In the genomic region with DNA sequence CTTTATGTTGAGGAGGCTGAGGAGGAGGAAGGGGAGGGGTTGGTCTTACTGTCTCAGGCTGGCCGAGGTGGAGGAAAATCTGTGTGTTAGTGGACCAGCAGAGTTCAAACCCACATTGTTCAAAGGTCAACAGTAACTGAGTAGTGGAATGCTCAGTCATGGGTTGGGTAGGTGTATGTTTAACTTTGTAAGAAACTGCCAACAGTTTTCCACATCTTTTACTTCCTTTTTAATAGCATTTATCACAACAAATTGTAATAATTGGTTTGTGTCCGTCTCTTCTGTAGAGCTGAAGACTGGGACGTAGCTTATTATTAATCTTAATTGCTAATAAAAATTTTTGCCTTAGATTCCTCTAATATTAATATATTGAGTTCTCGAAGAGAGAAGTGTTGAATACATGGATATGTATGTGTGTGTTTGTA, we compare ENCODE assay signal across 18 cellular contexts.
"Had no signal": no experiment of that assay in that cellular context is flagged by ENCODE, and none has a peak within 500 bp of the region (broad histone marks: within the 10 kb centered on the region; RNA-seq: fewer than 3 reads in every experiment).

No MANE protein-coding gene starts in this region.

- H3K4me3 ChIP-seq: gastrocnemius medialis, lower lobe of right lung, prostate gland, sigmoid colon, suprapubic skin had no signal

- DNase-seq: activated CD4-positive, alpha-beta memory T cell treated with anti-CD3 and anti-CD28 coated beads, Interleukin-2, amount 10 ng/mL, durations not matched to agents 7 days and 5 days; activated CD8-positive, alpha-beta memory T cell treated with anti-CD3 and anti-CD28 coated beads, Interleukin-2, amount 50 U/mL, for 4 hours; activated naive CD8-positive, alpha-beta T cell treated with anti-CD3 and anti-CD28 coated beads, Interleukin-2, amount 10 ng/mL, durations not matched to agents 7 days and 5 days; anterior cingulate cortex; effector CD8-positive, alpha-beta T cell; gastrocnemius medialis; lower lobe of right lung; naive thymus-derived CD4-positive, alpha-beta T cell; nucleus accumbens; sigmoid colon; stimulated activated CD4-positive, alpha-beta T cell treated with anti-CD3 and anti-CD28 coated beads, Interleukin-12 subunit alpha, Interleukin-12 subunit beta, amount 100 ng/mL, for 4 hours; stimulated activated CD4-positive, alpha-beta T cell treated with anti-CD3 and anti-CD28 coated beads, Interleukin-2, amount 100 ng/mL, for 48 hours; stimulated activated naive CD8-positive, alpha-beta T cell treated with anti-CD3 and anti-CD28 coated beads, Interleukin-15, Interleukin-2, amounts not matched to agents 100 U/mL and 50 U/mL, for 24 hours; T-helper 1 cell had no signal

- H3K27ac Mint-ChIP-seq: activated CD4-positive, alpha-beta memory T cell treated with anti-CD3 and anti-CD28 coated beads, Interleukin-2, amount 10 ng/mL, durations not matched to agents 7 days and 5 days; activated naive CD8-positive, alpha-beta T cell treated with anti-CD3 and anti-CD28 coated beads, Interleukin-2, amount 10 ng/mL, durations not matched to agents 7 days and 5 days; mesothelial cell of epicardium; naive thymus-derived CD4-positive, alpha-beta T cell had no signal

- H3K4me3 Mint-ChIP-seq: activated CD4-positive, alpha-beta memory T cell treated with anti-CD3 and anti-CD28 coated beads, Interleukin-2, amount 10 ng/mL, durations not matched to agents 7 days and 5 days; activated naive CD8-positive, alpha-beta T cell treated with anti-CD3 and anti-CD28 coated beads, Interleukin-2, amount 10 ng/mL, durations not matched to agents 7 days and 5 days; mesothelial cell of epicardium; naive thymus-derived CD4-positive, alpha-beta T cell had no signal

- ATAC-seq: gastrocnemius medialis; lower lobe of right lung; naive thymus-derived CD4-positive, alpha-beta T cell; stimulated activated naive CD8-positive, alpha-beta T cell treated with anti-CD3 and anti-CD28 coated beads, Interleukin-15, Interleukin-2, amounts not matched to agents 100 U/mL and 50 U/mL, for 24 hours had no signal

- H3K9me3 ChIP-seq: gastrocnemius medialis, lower lobe of right lung, prostate gland, sigmoid colon, suprapubic skin had no signal

- H3K36me3 Mint-ChIP-seq: activated naive CD8-positive, alpha-beta T cell treated with anti-CD3 and anti-CD28 coated beads, Interleukin-2, amount 10 ng/mL, durations not matched to agents 7 days and 5 days had no signal

- H3K4me1 ChIP-seq: prostate gland had no signal

- H3K27me3 ChIP-seq: gastrocnemius medialis, sigmoid colon, suprapubic skin had no signal

- H3K36me3 ChIP-seq: prostate gland had no signal

- H3K27ac ChIP-seq: lower lobe of right lung, prostate gland, sigmoid colon, suprapubic skin, VCaP had no signal

- H3K9me3 Mint-ChIP-seq: activated CD4-positive, alpha-beta memory T cell treated with anti-CD3 and anti-CD28 coated beads, Interleukin-2, amount 10 ng/mL, durations not matched to agents 7 days and 5 days; activated naive CD8-positive, alpha-beta T cell treated with anti-CD3 and anti-CD28 coated beads, Interleukin-2, amount 10 ng/mL, durations not matched to agents 7 days and 5 days; mesothelial cell of epicardium; naive thymus-derived CD4-positive, alpha-beta T cell had no signal
